Comparison of ENCODE assay signal across 23 cellular contexts in the genomic region with DNA sequence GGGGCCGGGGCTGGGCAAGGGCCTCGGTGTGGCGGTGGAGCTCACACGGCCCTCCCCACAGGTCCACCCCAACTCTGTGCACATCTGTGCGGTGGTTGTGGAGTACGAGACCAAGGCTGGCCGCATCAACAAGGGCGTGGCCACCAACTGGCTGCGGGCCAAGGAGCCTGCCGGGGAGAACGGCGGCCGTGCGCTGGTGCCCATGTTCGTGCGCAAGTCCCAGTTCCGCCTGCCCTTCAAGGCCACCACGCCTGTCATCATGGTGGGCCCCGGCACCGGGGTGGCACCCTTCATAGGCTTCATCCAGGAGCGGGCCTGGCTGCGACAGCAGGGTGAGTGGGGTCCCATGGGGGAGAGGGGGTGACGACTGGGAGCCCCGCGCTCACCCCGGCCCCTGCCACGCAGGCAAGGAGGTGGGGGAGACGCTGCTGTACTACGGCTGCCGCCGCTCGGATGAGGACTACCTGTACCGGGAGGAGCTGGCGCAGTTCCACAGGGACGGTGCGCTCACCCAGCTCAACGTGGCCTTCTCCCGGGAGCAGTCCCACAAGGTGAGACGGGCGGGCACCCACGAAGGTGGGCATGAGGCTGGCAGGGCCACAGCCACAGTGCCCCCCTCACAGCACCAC. TPM values are rescaled to one million over a fixed set of nuclear protein-coding genes. Genes with fewer than 3 reads are reported as not detected.
DNase-seq lines count a peak whose midpoint lies in the region; ATAC-seq and TF ChIP-seq lines count a peak whose summit lies in the region.
"Had no signal": no experiment of that assay in that cellular context is flagged by ENCODE, and none has a peak within 500 bp of the region (broad histone marks: within the 10 kb centered on the region; RNA-seq: fewer than 3 reads in every experiment).

No MANE protein-coding gene starts in this region.

- no peaks in the 10 kb centered on the region for H3K9me3 ChIP-seq in testis
- H3K9me3 ChIP-seq: BLaER1 treated with 17β-estradiol and CSF1 and Interleukin-3, amounts not matched to agents 10 nM and 100 nM; prostate gland; SJSA1; vagina had no signal

- peaks cover 28% of the 10 kb centered on the region for H3K4me1 ChIP-seq in testis

- TF ChIP-seq POLR2A in erythroblast (IDR thresholded peaks at IDR 0.05; ENCODE audit: low read length) (no peak), testis (IDR thresholded peaks at IDR 0.05) (no peak)

- H3K27ac ChIP-seq in testis, result peak overlapping the region; percentile 36 to 39
- H3K27ac ChIP-seq: BLaER1 treated with 17β-estradiol and CSF1 and Interleukin-3, amounts not matched to agents 10 nM and 100 nM; HL-60; prostate gland; SJSA1; vagina had no signal

- no peak for ATAC-seq in Right ventricle myocardium superior (ENCODE audit: poor library complexity)
- ATAC-seq in GM21619 (IDR thresholded peaks at IDR 0.05; ENCODE audit: unreplicated experiment), result no peak
- ATAC-seq in HG03469 (IDR thresholded peaks at IDR 0.05; ENCODE audit: unreplicated experiment), result no peak
- ATAC-seq: natural killer cell treated with Interleukin-12 subunit alpha and Interleukin-12 subunit beta and Interleukin-15 and Interleukin-18, amount 100 ng/mL, for 72 hours; WTC11 had no signal

- no peak overlapping the region for H3K4me3 ChIP-seq in testis
- H3K4me3 ChIP-seq: BLaER1 treated with 17β-estradiol and CSF1 and Interleukin-3, amounts not matched to agents 10 nM and 100 nM; prostate gland; SJSA1; vagina had no signal

- 40 to 46% methylated on average over 1 to 37 of the region's 41 CpGs for WGBS in testis, 2 donors

- DNase-seq in Right ventricle myocardium superior (peak; percentile 70), cardiac septum (ENCODE audit: low spot score) (no peak), erythroblast (lab: John Stamatoyannopoulos, UW) (peak; percentile 28 to 32), mesenteric fat pad (ENCODE audit: low spot score) (peak; percentile 90), testis (peak; percentile 86), NCI-H2227 (lab: John Stamatoyannopoulos, UW; ENCODE audit: unreplicated experiment) (no peak)
- DNase-seq: activated CD4-positive, alpha-beta memory T cell treated with anti-CD3 and anti-CD28 coated beads for 36 hours; activated T-cell treated with anti-CD3 and anti-CD28 coated beads for 4 hours; hippocampal formation; mesenchymal stem cell; MM.1S; NCI-H146; NCI-H82; OCI-M1 had no signal

- H3K36me3 ChIP-seq in testis (ENCODE audit: low read depth, missing control alignments), result no peaks in the 10 kb centered on the region

- no peaks in the 10 kb centered on the region for H3K27me3 ChIP-seq in testis
- H3K27me3 ChIP-seq: BLaER1 treated with 17β-estradiol and CSF1 and Interleukin-3, amounts not matched to agents 10 nM and 100 nM; SJSA1; vagina had no signal

- TF ChIP-seq CTCF in testis (IDR thresholded peaks at IDR 0.05), result no peak

- intact Hi-C loops in Right ventricle myocardium superior (cut with DNase I) (no loop called here), cardiac septum (cut with DNase I) (no loop called here), testis (cut with DNase I; ENCODE audit: low total_unique reads) (no loop called here)

RNA-seq across cellular contexts. Expression of gene TMEM120A, which starts 8.8 kb away (rescaled TPM):
- total RNA-seq in Right ventricle myocardium superior (90.7 TPM), cardiac septum (138 TPM), mesenteric fat pad (93.8 TPM), testis (100 to 1,000 TPM in 1 of 2 donors, 10 to 100 TPM in 1; 85.9 to 150 TPM)
- polyA plus RNA-seq in testis (ENCODE audit: insufficient read depth, low read depth, low replicate concordance), result 270 TPM

Comparison
In these comparisons a context has a peak if more than half of its experiments do, and no peak if none do; other contexts are left out.
1. DNase-seq: peak in Right ventricle myocardium superior (single experiment), erythroblast (2 of 2), mesenteric fat pad (single experiment) and testis (single experiment); none in cardiac septum (single experiment) and NCI-H2227 (single experiment).